ENCODE assay signal across 7 cellular contexts in the genomic region with DNA sequence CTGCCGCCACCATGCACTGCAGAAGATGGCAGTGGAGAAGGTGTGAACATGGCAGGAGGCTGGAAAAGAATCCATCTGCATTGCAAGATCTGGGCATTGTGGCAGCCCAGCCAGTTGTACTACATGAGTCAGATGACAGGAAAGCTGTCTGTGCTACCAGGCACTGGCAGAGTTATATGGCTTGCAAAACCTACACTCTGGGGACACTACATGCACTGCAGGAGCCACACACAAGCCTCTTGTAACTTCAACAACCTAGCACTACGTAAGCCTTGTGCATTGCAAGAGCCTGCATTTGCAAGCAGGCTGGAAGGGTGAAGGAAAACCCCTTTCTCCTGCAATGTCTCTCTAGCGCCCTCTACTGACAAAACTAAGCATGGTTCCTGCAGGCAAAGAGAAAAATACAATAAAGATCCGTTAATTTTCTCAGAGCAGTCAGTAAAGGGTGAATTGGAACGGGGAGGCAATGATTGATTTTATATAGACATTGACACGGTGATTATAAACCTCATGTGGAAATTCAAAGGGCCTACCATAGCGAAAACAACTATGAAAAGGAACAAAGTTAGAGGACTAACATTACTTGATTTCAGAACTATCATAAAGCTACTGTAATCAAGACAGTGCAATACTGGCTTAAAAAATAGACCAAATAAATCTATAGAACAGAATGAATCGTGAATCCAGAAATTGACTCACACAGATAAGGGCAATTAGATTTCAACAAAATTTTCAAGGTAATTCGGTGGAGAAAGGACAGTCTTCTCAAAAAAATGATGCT. TPM values are rescaled to one million over a fixed set of nuclear protein-coding genes. Genes with fewer than 3 reads are reported as not detected.
DNase-seq lines count a peak whose midpoint lies in the region; ATAC-seq, FAIRE-seq and TF ChIP-seq lines count a peak whose summit lies in the region.

No MANE protein-coding gene starts in this region.

- intact Hi-C loops in adrenal gland (cut with DNase I) (loop anchor here in 1 of 2 donors (10.0 kb wide), 1 partner anchor 471 kb away; no protein-coding TSS in a partner anchor), left ventricle myocardium superior (cut with micrococcal nuclease) (loop anchor here (10.0 kb wide), 1 partner anchor 471 kb away; no protein-coding TSS in a partner anchor), sciatic nerve (cut with DNase I) (no loop called here)

- H3K27ac ChIP-seq in SK-N-MC (no peak overlapping the region; the same call in 1 of the 2 replicates), adrenal gland (no peak overlapping the region)

- H3K27me3 ChIP-seq in adrenal gland = no peaks in the 10 kb centered on the region

- H3K36me3 ChIP-seq in SK-N-MC (ENCODE audit: insufficient read depth, low read length) = no peaks in the 10 kb centered on the region
- H3K36me3 ChIP-seq in adrenal gland (replicated peaks in 1 of 2) = no peaks in the 10 kb centered on the region

- 24 to 29% (median 24%) methylated on average over 9 of the region's 9 CpGs for WGBS in adrenal gland, 4 donors

- no peak overlapping the region for H3K9ac ChIP-seq in SK-N-MC (ENCODE audit: insufficient read length)

- H3K4me3 ChIP-seq in SK-N-MC (peak overlapping the region; percentile 34; the same call in 1 of the 2 replicates), adrenal gland (no peak overlapping the region)

- TF ChIP-seq CTCF in GM12801 (IDR thresholded peaks at IDR 0.05; ENCODE audit: extremely low read depth, insufficient read length) (peak; percentile 46), adrenal gland (IDR thresholded peaks at IDR 0.05) (peak; percentile 68 to 97 (median 74))

- TF ChIP-seq POLR2A in H54 (IDR thresholded peaks at IDR 0.05; ENCODE audit: low read depth, low read length) = no peak
- no peak for TF ChIP-seq POLR2A in adrenal gland (IDR thresholded peaks at IDR 0.05)

- ATAC-seq in left ventricle myocardium superior = peak; percentile 83
- peak; percentile 78 for ATAC-seq in sciatic nerve

- FAIRE-seq in H54 (lab: Jason Lieb, UNC) = peak; percentile 93

- H3K9me3 ChIP-seq in SK-N-MC (ENCODE audit: low read depth, low read length) (no peaks in the 10 kb centered on the region), adrenal gland (replicated peaks in 1 of 3) (no peaks in the 10 kb centered on the region)

- no peak for DNase-seq in H54 (ENCODE audit: insufficient read length, low spot score)
- peak; percentile 34 for DNase-seq in LoVo (ENCODE audit: low spot score)
- peak; percentile 90 for DNase-seq in SK-N-MC (ENCODE audit: low read depth, low spot score)
- DNase-seq in adrenal gland = peak; percentile 19 to 64 (median 53)
- no peak for DNase-seq in left ventricle myocardium superior
- no peak for DNase-seq in sciatic nerve (ENCODE audit: low spot score)

- H3K4me1 ChIP-seq in adrenal gland (replicated peaks in 1 of 2) = peaks cover 0 to 5% of the 10 kb centered on the region in 2 donors

RNA-seq across cellular contexts. Expression of gene DYNLT5, which starts 26.2 kb away (rescaled TPM):
- total RNA-seq in adrenal gland (1 to 10 TPM in 2 of 8 donors, under 1 TPM in 3, not detected in 3; 0.21 to 2.0 (median 0.50) TPM), left ventricle myocardium superior (2.2 TPM), sciatic nerve (9.0 TPM)
- polyA plus RNA-seq in adrenal gland = under 1 TPM; 0.33 to 0.80 (median 0.40) TPM

Comparison
In these comparisons a context has a peak if more than half of its experiments do, and no peak if none do; other contexts are left out.
1. DNase-seq: peak in LoVo (single experiment), SK-N-MC (single experiment) and adrenal gland (7 of 7); none in H54 (single experiment), left ventricle myocardium superior (single experiment) and sciatic nerve (single experiment).